25 cellular contexts compared by ENCODE assay signal in the genomic region with DNA sequence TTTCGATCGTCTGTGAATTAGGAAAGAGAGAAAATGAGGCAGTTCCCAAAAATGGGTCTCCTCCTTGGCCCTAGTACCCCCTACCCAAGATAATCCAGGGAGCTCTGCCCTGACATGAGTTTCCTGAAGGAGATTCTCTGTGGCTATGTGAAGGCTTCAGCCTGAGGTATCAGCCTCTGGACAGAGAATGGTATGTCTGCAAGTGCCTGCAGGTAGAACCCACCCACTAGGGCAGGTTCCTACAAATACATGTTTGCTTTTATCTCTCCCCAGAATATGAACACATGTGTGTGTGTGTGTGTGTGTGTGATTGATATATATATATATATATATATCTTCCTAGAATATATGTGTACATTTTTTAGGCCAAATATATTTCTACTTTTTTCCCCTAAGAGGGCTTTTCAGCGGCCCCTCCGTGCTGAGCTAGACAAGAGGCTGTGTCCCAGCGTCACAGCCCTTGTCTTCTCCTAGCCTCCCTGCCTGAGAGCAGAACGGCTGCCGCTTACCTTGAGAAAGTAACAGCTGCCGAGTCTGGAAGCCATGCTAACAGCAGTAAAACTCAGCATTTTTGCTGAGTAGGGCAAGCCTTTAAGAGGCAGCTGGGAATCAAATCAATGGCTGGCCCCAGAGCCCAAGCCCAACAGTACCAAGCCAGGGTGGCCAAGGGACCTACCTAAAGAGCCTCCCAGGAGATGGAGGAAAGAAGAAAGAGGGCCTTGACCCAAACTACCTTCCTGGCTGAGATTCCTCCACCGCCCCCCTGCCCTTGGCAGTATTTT. TPM values are rescaled to one million over a fixed set of nuclear protein-coding genes. Genes with fewer than 3 reads are reported as not detected.
A peak's percentile ranks its signal among the peaks of the same experiment; 100 is the strongest.
DNase-seq lines count a peak whose midpoint lies in the region; ATAC-seq, FAIRE-seq and TF ChIP-seq lines count a peak whose summit lies in the region.
"Had no signal": no experiment of that assay in that cellular context is flagged by ENCODE, and none has a peak within 500 bp of the region (broad histone marks: within the 10 kb centered on the region; RNA-seq: fewer than 3 reads in every experiment).

No MANE protein-coding gene starts in this region.

- peak overlapping the region; percentile 94 for H3K4me3 ChIP-seq in iPS-18a (ENCODE audit: low read length)
- no peak overlapping the region for H3K4me3 ChIP-seq in kidney (ENCODE audit: low read length in 2 of 2)
- H3K4me3 ChIP-seq: ascending aorta, gastroesophageal sphincter, lung, PC-9 had no signal

- H3K4me1 ChIP-seq in iPS-18a (ENCODE audit: control insufficient read depth, low read depth, low read length) (peaks cover 38% of the 10 kb centered on the region), kidney (ENCODE audit: control insufficient read depth in 1 of 2, insufficient read depth in 1 of 2, low read depth in 1 of 2, low read length in 2 of 2) (no peaks in the 10 kb centered on the region)
- H3K4me1 ChIP-seq: ascending aorta had no signal

- TF ChIP-seq CTCF in kidney (IDR thresholded peaks at IDR 0.05; ENCODE audit: borderline replicate concordance, extremely low read depth, insufficient read depth) = no peak

- H3K9me3 ChIP-seq in iPS-18a (ENCODE audit: control insufficient read depth, low read depth, low read length) (no peaks in the 10 kb centered on the region), kidney (ENCODE audit: control insufficient read depth in 1 of 2, low read length in 2 of 2) (no peaks in the 10 kb centered on the region)
- H3K9me3 ChIP-seq: ascending aorta had no signal

- no peak for FAIRE-seq in kidney (lab: Jason Lieb, UNC)
- FAIRE-seq: A204.1, H54 had no signal

- H3K27ac ChIP-seq in angular gyrus (ENCODE audit: low read depth, low read length) (peak overlapping the region; percentile 80), iPS-18a (ENCODE audit: low read length) (no peak overlapping the region), temporal lobe (ENCODE audit: low read depth, low read length) (peak overlapping the region; percentile 67), kidney (ENCODE audit: low read depth in 2 of 2, low read length in 2 of 2) (no peak overlapping the region)
- H3K27ac ChIP-seq: ascending aorta, gastroesophageal sphincter, PC-9 had no signal

- DNase-seq in NCI-H2227 (lab: John Stamatoyannopoulos, UW; ENCODE audit: unreplicated experiment) (peak; percentile 6), NCI-H2227 treated with DMSO at 0.1 percent for 48 hours (lab: John Stamatoyannopoulos, UW) (no peak), kidney (no peak), Right ventricle myocardium superior (no peak), SK-N-DZ (ENCODE audit: low spot score) (no peak)
- DNase-seq: activated CD4-positive, alpha-beta T cell treated with anti-CD3 and anti-CD28 coated beads, Interleukin-2, amount 10 ng/mL, durations not matched to agents 7 days and 5 days; cortex of kidney; erythroblast; KG1; naive thymus-derived CD8-positive, alpha-beta T cell; NCI-H1092 treated with DMSO at 0.1 percent for 48 hours; NCI-H510A; PC-9; stimulated activated CD4-positive, alpha-beta T cell treated with anti-CD3 and anti-CD28 coated beads, Interleukin-15, amount 100 ng/mL, for 24 hours; stimulated activated naive CD4-positive, alpha-beta T cell; trophoblast cell had no signal

- intact Hi-C loops in kidney (cut with DNase I) = no loop called here
- intact Hi-C loops in Right ventricle myocardium superior (cut with DNase I) = loop anchor here (10.0 kb wide), 2 partner anchors 542 to 772 kb away; no protein-coding TSS in a partner anchor

- H3K27me3 ChIP-seq in iPS-18a (ENCODE audit: control insufficient read depth, insufficient read depth, low read length) = peaks cover 41% of the 10 kb centered on the region
- H3K27me3 ChIP-seq: ascending aorta had no signal

- H3K9ac ChIP-seq in iPS-18a (ENCODE audit: low read length) = no peak overlapping the region
- H3K9ac ChIP-seq in kidney (ENCODE audit: low read length in 2 of 2) = no peak overlapping the region

- ATAC-seq in Right ventricle myocardium superior (ENCODE audit: poor library complexity) = no peak
- ATAC-seq: gastroesophageal sphincter; naive thymus-derived CD8-positive, alpha-beta T cell; SK-N-SH treated with all-trans-retinoic acid at 6 μM for 48 hours had no signal

- H3K36me3 ChIP-seq in iPS-18a (ENCODE audit: control insufficient read depth, low read depth, low read length) (no peaks in the 10 kb centered on the region), kidney (ENCODE audit: control insufficient read depth in 1 of 2, insufficient read depth in 2 of 2, low read length in 2 of 2) (no peaks in the 10 kb centered on the region)
- H3K36me3 ChIP-seq: ascending aorta, gastroesophageal sphincter had no signal

RNA-seq across cellular contexts. Expression of a gene that starts 2.1 kb away (rescaled TPM):
- total RNA-seq in temporal lobe (26.1 TPM), kidney (1.4 TPM), Right ventricle myocardium superior (0.54 TPM)
- 0.84 TPM for polyA plus RNA-seq in kidney (ENCODE audit: insufficient read depth, low read depth, low replicate concordance)
- polyA plus RNA-seq in SK-N-DZ (2014; cell fraction: cytosol; rRNA removed) = 0.02 TPM in 1 of 2 replicates, not detected in the other
- not detected in 2 replicates for polyA plus RNA-seq in SK-N-DZ (2014; cell fraction: nucleus; rRNA removed)
- total RNA-seq: activated CD4-positive, alpha-beta T cell treated with anti-CD3 and anti-CD28 coated beads, Interleukin-2, amount 10 ng/mL, durations not matched to agents 7 days and 5 days; ascending aorta; naive thymus-derived CD8-positive, alpha-beta T cell; PC-9 had no signal
- polyA plus RNA-seq: naive thymus-derived CD8-positive, alpha-beta T cell had no signal

Comparison
In these comparisons a context has a peak if more than half of its experiments do, and no peak if none do; other contexts are left out.
1. H3K27ac ChIP-seq: peak in angular gyrus (single experiment) and temporal lobe (single experiment); none in iPS-18a (single experiment) and kidney (0 of 2).
2. RNA of a gene that starts 2.1 kb away (total RNA-seq): 26.1 TPM in temporal lobe (single experiment); 1.4 TPM in kidney (single experiment) and 0.54 TPM in Right ventricle myocardium superior (single experiment); every median in the first group is over 10 times any median in the second.